23 cellular contexts compared by ENCODE assay signal in the genomic region with DNA sequence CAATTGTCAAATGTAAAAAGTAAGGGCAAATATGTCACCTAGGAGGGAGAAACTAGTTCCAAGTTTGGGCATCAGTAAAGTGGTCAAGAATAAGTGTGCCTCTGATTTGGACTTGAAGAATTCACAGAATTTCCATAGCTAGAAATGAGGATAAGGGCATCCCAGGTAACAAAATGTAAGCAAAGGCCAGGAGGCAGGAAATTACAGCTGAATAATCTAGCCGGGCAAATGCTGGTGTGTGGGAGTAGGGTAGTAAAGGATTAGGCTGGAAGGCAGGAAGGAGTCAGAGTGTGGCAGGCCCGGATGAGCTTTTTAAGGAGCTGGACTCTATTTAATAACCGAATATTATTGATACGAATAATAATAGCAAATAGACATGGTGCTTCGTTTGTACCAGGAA.
DNase-seq lines count a peak whose midpoint lies in the region; ATAC-seq and TF ChIP-seq lines count a peak whose summit lies in the region.
"Had no signal": no experiment of that assay in that cellular context is flagged by ENCODE, and none has a peak within 500 bp of the region (broad histone marks: within the 10 kb centered on the region; RNA-seq: fewer than 3 reads in every experiment).

No MANE protein-coding gene starts in this region.

- no peaks in the 10 kb centered on the region for H3K36me3 Mint-ChIP-seq in nephron progenitor cell (ENCODE audit: low read depth)
- no peaks in the 10 kb centered on the region for H3K36me3 Mint-ChIP-seq in activated T-cell treated with anti-CD3 and anti-CD28 coated beads, Interleukin-2, amount 50 U/mL, for 72 hours (ENCODE audit: insufficient read depth in 2 of 2)
- H3K36me3 Mint-ChIP-seq: CD14-positive monocyte; CD8-positive, alpha-beta memory T cell had no signal

- intact Hi-C loops in Right ventricle myocardium superior (cut with DNase I) = no loop called here
- intact Hi-C loops in Right ventricle myocardium inferior (cut with DNase I) = no loop called here
- intact Hi-C loops in gastrocnemius medialis (cut with DNase I; ENCODE audit: low total_unique reads) = no loop called here
- intact Hi-C loops in testis (cut with DNase I; ENCODE audit: low total_unique reads) = no loop called here

- in situ Hi-C loops in gastrocnemius medialis (cut with MboI; ENCODE audit: low sequenced_read_pairs in 4 of 4) = no loop called here

- no peaks in the 10 kb centered on the region for H3K27me3 ChIP-seq in gastrocnemius medialis
- H3K27me3 ChIP-seq in testis = no peaks in the 10 kb centered on the region
- H3K27me3 ChIP-seq: BE2C; BLaER1 treated with 17β-estradiol and CSF1 and Interleukin-3, amounts not matched to agents 10 nM and 100 nM had no signal

- no peak overlapping the region for H3K4me3 ChIP-seq in gastrocnemius medialis
- no peak overlapping the region for H3K4me3 ChIP-seq in testis
- H3K4me3 ChIP-seq: BLaER1 treated with 17β-estradiol and CSF1 and Interleukin-3, amounts not matched to agents 10 nM and 100 nM; GM12878; GM23338 had no signal

- H3K36me3 ChIP-seq in gastrocnemius medialis (no peaks in the 10 kb centered on the region), testis (ENCODE audit: low read depth, missing control alignments) (no peaks in the 10 kb centered on the region)
- H3K36me3 ChIP-seq: BE2C; BLaER1 treated with 17β-estradiol and CSF1 and Interleukin-3, amounts not matched to agents 10 nM and 100 nM had no signal

- no peak overlapping the region for H3K4me3 Mint-ChIP-seq in nephron progenitor cell
- H3K4me3 Mint-ChIP-seq in activated T-cell treated with anti-CD3 and anti-CD28 coated beads, Interleukin-2, amount 50 U/mL, for 72 hours = no peak overlapping the region
- H3K4me3 Mint-ChIP-seq: CD14-positive monocyte; CD4-positive, alpha-beta T cell; CD8-positive, alpha-beta memory T cell; GM23338; H9 had no signal

- TF ChIP-seq CTCF in nephron progenitor cell (IDR thresholded peaks at IDR 0.05) (no peak), gastrocnemius medialis (IDR thresholded peaks at IDR 0.05 in 4 of 5, conservative IDR thresholded peaks at IDR 0.05 in 1 of 5) (no peak), testis (IDR thresholded peaks at IDR 0.05) (no peak)

- H3K27me3 Mint-ChIP-seq in nephron progenitor cell (ENCODE audit: low read depth, poor library complexity) = no peaks in the 10 kb centered on the region
- H3K27me3 Mint-ChIP-seq in activated T-cell treated with anti-CD3 and anti-CD28 coated beads, Interleukin-2, amount 50 U/mL, for 72 hours (ENCODE audit: low read depth) = no peaks in the 10 kb centered on the region
- H3K27me3 Mint-ChIP-seq: CD4-positive, alpha-beta T cell; CD8-positive, alpha-beta memory T cell had no signal

- H3K4me1 ChIP-seq in gastrocnemius medialis (peaks cover 9 to 23% of the 10 kb centered on the region in 2 donors), testis (no peaks in the 10 kb centered on the region)

- no peak for DNase-seq in Right ventricle myocardium superior
- DNase-seq in Right ventricle myocardium inferior (ENCODE audit: missing footprints) = no peak
- peak; percentile 53 for DNase-seq in NCI-H226
- DNase-seq in nephron progenitor cell = no peak
- no peak for DNase-seq in gastrocnemius medialis
- DNase-seq in testis = no peak
- no peak for DNase-seq in activated T-cell treated with anti-CD3 and anti-CD28 coated beads, Interleukin-2, amount 50 U/mL, for 72 hours
- DNase-seq: AML-193; BE2C; CD4-positive, alpha-beta T cell; CD8-positive, alpha-beta memory T cell; DMS 273 treated with DMSO at 0.1 percent for 48 hours; DMS79; EL; GDM1; H9 had no signal

- H3K4me1 Mint-ChIP-seq in nephron progenitor cell = peaks cover 28% of the 10 kb centered on the region
- no peaks in the 10 kb centered on the region for H3K4me1 Mint-ChIP-seq in activated T-cell treated with anti-CD3 and anti-CD28 coated beads, Interleukin-2, amount 50 U/mL, for 72 hours (ENCODE audit: low read depth)
- H3K4me1 Mint-ChIP-seq: CD14-positive monocyte; CD8-positive, alpha-beta memory T cell had no signal

- H3K27ac ChIP-seq in gastrocnemius medialis (peak overlapping the region; percentile 21 to 69 (median 54)), testis (no peak overlapping the region)
- H3K27ac ChIP-seq: 22Rv1; BLaER1 treated with 17β-estradiol and CSF1 and Interleukin-3, amounts not matched to agents 10 nM and 100 nM had no signal

- H3K27ac Mint-ChIP-seq in nephron progenitor cell = peak overlapping the region; percentile 10
- H3K27ac Mint-ChIP-seq in activated T-cell treated with anti-CD3 and anti-CD28 coated beads, Interleukin-2, amount 50 U/mL, for 72 hours = no peak overlapping the region
- H3K27ac Mint-ChIP-seq: CD14-positive monocyte; CD4-positive, alpha-beta T cell; CD8-positive, alpha-beta memory T cell; GM23338 had no signal

- 70 to 74% methylated on average over 5 of the region's 5 CpGs for WGBS in testis, 2 donors

- no peaks in the 10 kb centered on the region for H3K9me3 Mint-ChIP-seq in nephron progenitor cell
- peaks cover 0 to 3% of the 10 kb centered on the region in 2 donors for H3K9me3 Mint-ChIP-seq in activated T-cell treated with anti-CD3 and anti-CD28 coated beads, Interleukin-2, amount 50 U/mL, for 72 hours
- H3K9me3 Mint-ChIP-seq: GM23338, H9 had no signal

- TF ChIP-seq POLR2A in gastrocnemius medialis (IDR thresholded peaks at IDR 0.05) (no peak), testis (IDR thresholded peaks at IDR 0.05) (no peak)

- ATAC-seq in Right ventricle myocardium superior (ENCODE audit: poor library complexity) = peak; percentile 29
- ATAC-seq in Right ventricle myocardium inferior = no peak
- no peak for ATAC-seq in gastrocnemius medialis
- ATAC-seq in HG03520 (IDR thresholded peaks at IDR 0.05; ENCODE audit: unreplicated experiment) = no peak
- no peak for ATAC-seq in activated T-cell treated with anti-CD3 and anti-CD28 coated beads, Interleukin-2, amount 50 U/mL, for 72 hours (replicated peaks in 1 of 2)
- ATAC-seq: GM12878, GM23338, HCT116 had no signal

- H3K9me3 ChIP-seq in gastrocnemius medialis = no peaks in the 10 kb centered on the region
- no peaks in the 10 kb centered on the region for H3K9me3 ChIP-seq in testis
- H3K9me3 ChIP-seq: BE2C; BLaER1 treated with 17β-estradiol and CSF1 and Interleukin-3, amounts not matched to agents 10 nM and 100 nM had no signal

Comparison
In these comparisons a context has a peak if more than half of its experiments do, and no peak if none do; other contexts are left out.
1. H3K27ac ChIP-seq: peak in gastrocnemius medialis (4 of 4); none in testis (0 of 2).